ENCODE assay signal across 14 cellular contexts in the genomic region with DNA sequence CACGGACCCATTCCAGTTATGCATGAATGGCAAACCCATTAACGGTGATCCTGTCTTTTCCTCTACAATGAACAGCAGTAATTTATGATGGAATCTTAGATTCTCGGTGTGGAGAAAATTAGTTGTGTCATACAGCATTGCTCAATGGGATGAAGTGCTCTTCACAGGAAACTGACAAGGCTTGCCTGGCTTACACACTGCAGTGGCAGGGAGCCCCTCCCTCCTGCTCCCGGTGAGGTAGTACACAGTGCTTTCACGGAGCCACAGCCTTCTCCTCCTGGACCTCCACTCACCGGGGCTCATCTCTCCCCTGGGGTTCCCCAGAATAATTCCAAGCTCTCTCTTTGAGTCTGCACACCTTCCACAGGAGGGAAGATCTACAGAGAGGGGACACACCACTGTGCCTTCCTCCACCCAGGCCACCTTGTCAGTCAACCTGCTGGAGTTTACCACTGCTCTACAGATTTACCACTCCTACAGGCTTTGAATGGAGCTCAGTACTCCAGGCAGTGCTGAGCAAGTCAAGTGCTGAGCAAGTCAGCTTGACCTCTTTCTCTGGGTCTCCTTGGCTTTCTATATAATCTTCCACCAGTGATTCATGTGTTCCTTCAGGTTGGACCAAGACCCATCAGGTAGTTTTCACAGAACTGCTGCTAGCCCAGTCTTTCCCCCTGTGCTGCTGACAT. TPM values are rescaled to one million over a fixed set of nuclear protein-coding genes. Genes with fewer than 3 reads are reported as not detected.
DNase-seq lines count a peak whose midpoint lies in the region; ATAC-seq and TF ChIP-seq lines count a peak whose summit lies in the region.
"Had no signal": no experiment of that assay in that cellular context is flagged by ENCODE, and none has a peak within 500 bp of the region (broad histone marks: within the 10 kb centered on the region; RNA-seq: fewer than 3 reads in every experiment).

No MANE protein-coding gene starts in this region.

- H3K9me3 ChIP-seq in left lung, result no peaks in the 10 kb centered on the region
- H3K9me3 ChIP-seq: MG63 had no signal

- TF ChIP-seq CTCF in cardiac fibroblast (IDR thresholded peaks at IDR 0.05; ENCODE audit: low read depth, low read length) (no peak), left lung (IDR thresholded peaks at IDR 0.05) (no peak)

- peaks cover 0 to 20% of the 10 kb centered on the region in 2 donors for H3K4me1 ChIP-seq in left lung

- H3K36me3 ChIP-seq in left lung, result no peaks in the 10 kb centered on the region
- H3K36me3 ChIP-seq: MG63 had no signal

- peak; percentile 90 for ATAC-seq in left lung
- no peak for ATAC-seq in HG03520 (IDR thresholded peaks at IDR 0.05; ENCODE audit: unreplicated experiment)

- no peak overlapping the region for H3K4me3 ChIP-seq in cardiac fibroblast (replicated peaks in 1 of 2; ENCODE audit: low read depth in 2 of 2, low read length in 2 of 2)
- no peak overlapping the region for H3K4me3 ChIP-seq in left lung
- H3K4me3 ChIP-seq: MG63 had no signal

- DNase-seq in EH (ENCODE audit: low read depth), result peak; percentile 62
- DNase-seq in MV-4-11 (lab: John Stamatoyannopoulos, UW), result peak; percentile 63
- peak; percentile 47 to 81 for DNase-seq in cardiac fibroblast (ENCODE audit: low read depth in 2 of 2)
- DNase-seq in left lung, result peak in 1 of 2 donors; percentile 68
- DNase-seq in HuH-7.5 (ENCODE audit: low spot score), result no peak
- DNase-seq in globus pallidus (ENCODE audit: low spot score), result no peak
- DNase-seq in central memory CD4-positive, alpha-beta T cell, result no peak
- DNase-seq: activated CD4-positive, alpha-beta T cell treated with anti-CD3 and anti-CD28 coated beads, Interleukin-2, amount 10 ng/mL, durations not matched to agents 24 days and 14 days; activated effector memory CD4-positive, alpha-beta T cell treated with Interleukin-2 at 50 U/mL for 16 hours; erythroblast; MG63; NCI-H526; right cardiac atrium had no signal

- H3K27me3 ChIP-seq in left lung, result no peaks in the 10 kb centered on the region
- H3K27me3 ChIP-seq: MG63 had no signal

- intact Hi-C loops in left lung (cut with DNase I), result loop anchor here in 1 of 2 donors (10.0 kb wide), 1 partner anchor 460 kb away; no protein-coding TSS in a partner anchor

- no peak overlapping the region for H3K27ac ChIP-seq in left lung

RNA-seq across cellular contexts. Expression of a gene that starts 59.1 kb away (rescaled TPM):
- total RNA-seq in left lung, result 100 to 1,000 TPM in 1 of 2 donors, 10 to 100 TPM in 1; 87.4 to 107 TPM

Comparison
In these comparisons a context has a peak if more than half of its experiments do, and no peak if none do; other contexts are left out.
1. DNase-seq: peak in EH (single experiment), MV-4-11 (single experiment) and cardiac fibroblast (2 of 2); none in HuH-7.5 (single experiment), globus pallidus (single experiment) and central memory CD4-positive, alpha-beta T cell (single experiment).